ENCODE assay signal across 34 cellular contexts in the genomic region with DNA sequence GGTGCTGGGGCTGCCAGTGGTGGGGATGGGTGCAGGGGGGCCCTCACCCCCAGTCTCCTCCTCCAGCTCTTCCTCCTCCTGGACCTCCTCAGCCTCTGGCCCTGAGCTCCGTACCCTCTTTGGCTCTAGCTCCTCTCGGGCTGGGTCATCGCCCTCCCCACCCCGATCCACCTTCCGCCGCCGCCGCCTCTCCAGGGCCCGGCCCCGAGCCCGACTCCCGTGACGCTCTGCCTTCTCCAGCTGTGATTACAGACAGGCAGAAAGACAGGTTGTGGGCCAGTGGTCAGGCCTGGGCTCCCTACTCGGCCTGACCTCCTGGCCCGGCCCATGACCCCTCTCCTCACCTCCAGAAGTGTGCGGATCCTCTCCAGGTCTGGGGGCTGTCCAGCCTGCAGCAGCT.
"Had no signal": no experiment of that assay in that cellular context is flagged by ENCODE, and none has a peak within 500 bp of the region (broad histone marks: within the 10 kb centered on the region; RNA-seq: fewer than 3 reads in every experiment).

No MANE protein-coding gene starts in this region.

- H3K9me3 ChIP-seq: adrenal gland, body of pancreas had no signal

- FAIRE-seq: TTC549 had no signal

- H3K27ac Mint-ChIP-seq: activated B cell treated with CpG ODN at 0.5 μM for 24 hours; activated CD4-positive, alpha-beta memory T cell treated with anti-CD3 and anti-CD28 coated beads for 36 hours; activated CD4-positive, alpha-beta T cell treated with anti-CD3 and anti-CD28 coated beads, Interleukin-2, amount 10 ng/mL, durations not matched to agents 24 days and 14 days; activated CD8-positive, alpha-beta T cell treated with anti-CD3 and anti-CD28 coated beads for 36 hours; activated naive CD4-positive, alpha-beta T cell treated with anti-CD3 and anti-CD28 coated beads for 36 hours; activated naive CD8-positive, alpha-beta T cell treated with anti-CD3 and anti-CD28 coated beads for 36 hours; activated T-cell treated with anti-CD3 and anti-CD28 coated beads, Interleukin-2, amount 50 U/mL, for 72 hours; activated T-helper 1 cell treated with anti-CD3 and anti-CD28 coated beads, Interleukin-12 subunit alpha, Interleukin-12 subunit beta, Interleukin-2, Interleukin-4 antibody, amounts not matched to agents 30 ng/mL and 10 ng/mL and 1 ng/mL, durations not matched to agents 14 hours and 24 hours and 36 hours; activated T-helper 17 cell treated with anti-CD3 and anti-CD28 coated beads, Interleukin-2, amount 50 U/mL, for 72 hours; T-helper 1 cell treated with Interleukin-12 subunit alpha and Interleukin-12 subunit beta and Interleukin-4 antibody, amounts not matched to agents 30 μg/mL and 1 μg/mL, for 36 hours; T-helper 2 cell treated with Interferon-gamma antibody and Interleukin-4, amounts not matched to agents 5 μg/mL and 100 μg/mL, for 36 hours had no signal

- DNase-seq: activated B cell treated with CpG ODN at 0.5 μM for 24 hours; activated CD4-positive, alpha-beta memory T cell treated with anti-CD3 and anti-CD28 coated beads for 36 hours; activated CD4-positive, alpha-beta T cell treated with anti-CD3 and anti-CD28 coated beads for 4 hours; activated CD4-positive, alpha-beta T cell treated with anti-CD3 and anti-CD28 coated beads, Interleukin-2, amount 10 ng/mL, durations not matched to agents 24 days and 14 days; activated CD4-positive, alpha-beta T cell treated with anti-CD3 and anti-CD28 coated beads, Interleukin-2, amount 50 U/mL, for 1 hour; activated CD4-positive, alpha-beta T cell treated with anti-CD3 and anti-CD28 coated beads, Interleukin-2, amount 50 U/mL, for 4 hours; activated CD4-positive, CD25-positive, alpha-beta regulatory T cell treated with anti-CD3 and anti-CD28 coated beads, Interleukin-2, amount 50 U/mL, for 72 hours; activated CD8-positive, alpha-beta memory T cell treated with anti-CD3 and anti-CD28 coated beads, Interleukin-2, amount 50 U/mL, for 4 hours; activated CD8-positive, alpha-beta T cell treated with anti-CD3 and anti-CD28 coated beads for 36 hours; activated effector memory CD4-positive, alpha-beta T cell treated with anti-CD3 and anti-CD28 coated beads, Interleukin-2, amount 50 U/mL, for 16 hours; activated gamma-delta T cell treated with Interleukin-2 at 50 U/mL for 16 hours; activated naive CD4-positive, alpha-beta T cell; activated naive CD4-positive, alpha-beta T cell treated with anti-CD3 and anti-CD28 coated beads for 36 hours; activated naive CD4-positive, alpha-beta T cell treated with anti-CD3 and anti-CD28 coated beads, Interleukin-2, amount 50 U/mL, for 16 hours; activated naive CD8-positive, alpha-beta T cell treated with anti-CD3 and anti-CD28 coated beads for 36 hours; activated T-cell treated with anti-CD3 and anti-CD28 coated beads for 4 hours; activated T-cell treated with anti-CD3 and anti-CD28 coated beads, Interleukin-2, amount 50 U/mL, for 1 hour; activated T-cell treated with anti-CD3 and anti-CD28 coated beads, Interleukin-2, amount 50 U/mL, for 4 hours; activated T-cell treated with anti-CD3 and anti-CD28 coated beads, Interleukin-2, amount 50 U/mL, for 72 hours; adrenal gland; amniotic stem cell; aorta; body of pancreas; central memory CD4-positive, alpha-beta T cell; T-helper 1 cell; T-helper 2 cell; T-helper 9 cell had no signal

- H3K4me1 Mint-ChIP-seq: activated B cell treated with CpG ODN at 0.5 μM for 24 hours; activated CD4-positive, alpha-beta T cell treated with anti-CD3 and anti-CD28 coated beads, Interleukin-2, amount 10 ng/mL, durations not matched to agents 24 days and 14 days; activated T-helper 17 cell treated with anti-CD3 and anti-CD28 coated beads, Interleukin-2, amount 50 U/mL, for 72 hours had no signal

- ATAC-seq: activated CD8-positive, alpha-beta T cell treated with anti-CD3 and anti-CD28 coated beads for 36 hours; activated naive CD4-positive, alpha-beta T cell treated with anti-CD3 and anti-CD28 coated beads, Interleukin-2, amount 50 U/mL, for 72 hours; activated T-cell treated with anti-CD3 and anti-CD28 coated beads, Interleukin-2, amount 50 U/mL, for 4 hours; activated T-cell treated with anti-CD3 and anti-CD28 coated beads, Interleukin-2, amount 50 U/mL, for 72 hours; activated T-helper 17 cell treated with anti-CD3 and anti-CD28 coated beads, Interleukin-2, amount 50 U/mL, for 72 hours; body of pancreas had no signal

- H3K9me3 Mint-ChIP-seq: activated B cell treated with CpG ODN at 0.5 μM for 24 hours; activated CD4-positive, alpha-beta memory T cell treated with anti-CD3 and anti-CD28 coated beads for 36 hours; activated CD4-positive, alpha-beta T cell treated with anti-CD3 and anti-CD28 coated beads, Interleukin-2, amount 10 ng/mL, durations not matched to agents 24 days and 14 days; activated CD8-positive, alpha-beta T cell treated with anti-CD3 and anti-CD28 coated beads for 36 hours; activated naive CD4-positive, alpha-beta T cell treated with anti-CD3 and anti-CD28 coated beads for 36 hours; activated naive CD4-positive, alpha-beta T cell treated with anti-CD3 and anti-CD28 coated beads, Interleukin-2, amount 50 U/mL, for 72 hours; activated naive CD8-positive, alpha-beta T cell treated with anti-CD3 and anti-CD28 coated beads for 36 hours; activated T-cell treated with anti-CD3 and anti-CD28 coated beads, Interleukin-2, amount 50 U/mL, for 4 hours; activated T-cell treated with anti-CD3 and anti-CD28 coated beads, Interleukin-2, amount 50 U/mL, for 72 hours; activated T-helper 1 cell treated with anti-CD3 and anti-CD28 coated beads, Interleukin-12 subunit alpha, Interleukin-12 subunit beta, Interleukin-2, Interleukin-4 antibody, amounts not matched to agents 30 ng/mL and 10 ng/mL and 1 ng/mL, durations not matched to agents 14 hours and 24 hours and 36 hours; activated T-helper 17 cell treated with anti-CD3 and anti-CD28 coated beads, Interleukin-2, amount 50 U/mL, for 72 hours; T-helper 1 cell treated with Interleukin-12 subunit alpha and Interleukin-12 subunit beta and Interleukin-4 antibody, amounts not matched to agents 30 μg/mL and 1 μg/mL, for 36 hours; T-helper 2 cell treated with Interferon-gamma antibody and Interleukin-4, amounts not matched to agents 5 μg/mL and 100 μg/mL, for 36 hours had no signal

- H3K4me3 ChIP-seq: adrenal gland, body of pancreas had no signal

- H3K4me3 Mint-ChIP-seq: activated B cell treated with CpG ODN at 0.5 μM for 24 hours; activated CD4-positive, alpha-beta memory T cell treated with anti-CD3 and anti-CD28 coated beads for 36 hours; activated CD4-positive, alpha-beta T cell treated with anti-CD3 and anti-CD28 coated beads, Interleukin-2, amount 10 ng/mL, durations not matched to agents 24 days and 14 days; activated CD8-positive, alpha-beta T cell treated with anti-CD3 and anti-CD28 coated beads for 36 hours; activated naive CD4-positive, alpha-beta T cell treated with anti-CD3 and anti-CD28 coated beads for 36 hours; activated naive CD8-positive, alpha-beta T cell treated with anti-CD3 and anti-CD28 coated beads for 36 hours; activated T-cell treated with anti-CD3 and anti-CD28 coated beads, Interleukin-2, amount 50 U/mL, for 4 hours; activated T-cell treated with anti-CD3 and anti-CD28 coated beads, Interleukin-2, amount 50 U/mL, for 72 hours; activated T-helper 1 cell treated with anti-CD3 and anti-CD28 coated beads, Interleukin-12 subunit alpha, Interleukin-12 subunit beta, Interleukin-2, Interleukin-4 antibody, amounts not matched to agents 30 ng/mL and 10 ng/mL and 1 ng/mL, durations not matched to agents 14 hours and 24 hours and 36 hours; activated T-helper 17 cell treated with anti-CD3 and anti-CD28 coated beads, Interleukin-2, amount 50 U/mL, for 72 hours; T-helper 1 cell treated with Interleukin-12 subunit alpha and Interleukin-12 subunit beta and Interleukin-4 antibody, amounts not matched to agents 30 μg/mL and 1 μg/mL, for 36 hours; T-helper 2 cell treated with Interferon-gamma antibody and Interleukin-4, amounts not matched to agents 5 μg/mL and 100 μg/mL, for 36 hours had no signal

- H3K27me3 Mint-ChIP-seq: activated B cell treated with CpG ODN at 0.5 μM for 24 hours; activated CD4-positive, alpha-beta memory T cell treated with anti-CD3 and anti-CD28 coated beads for 36 hours; activated CD4-positive, alpha-beta T cell treated with anti-CD3 and anti-CD28 coated beads, Interleukin-2, amount 10 ng/mL, durations not matched to agents 24 days and 14 days; activated CD8-positive, alpha-beta T cell treated with anti-CD3 and anti-CD28 coated beads for 36 hours; activated naive CD8-positive, alpha-beta T cell treated with anti-CD3 and anti-CD28 coated beads for 36 hours; activated T-helper 17 cell treated with anti-CD3 and anti-CD28 coated beads, Interleukin-2, amount 50 U/mL, for 72 hours had no signal

- H3K27ac ChIP-seq: adrenal gland, body of pancreas, VCaP had no signal

- H3K27me3 ChIP-seq: adrenal gland, body of pancreas had no signal

- H3K4me1 ChIP-seq: adrenal gland, body of pancreas had no signal
